18 cellular contexts compared by ENCODE assay signal in the genomic region with DNA sequence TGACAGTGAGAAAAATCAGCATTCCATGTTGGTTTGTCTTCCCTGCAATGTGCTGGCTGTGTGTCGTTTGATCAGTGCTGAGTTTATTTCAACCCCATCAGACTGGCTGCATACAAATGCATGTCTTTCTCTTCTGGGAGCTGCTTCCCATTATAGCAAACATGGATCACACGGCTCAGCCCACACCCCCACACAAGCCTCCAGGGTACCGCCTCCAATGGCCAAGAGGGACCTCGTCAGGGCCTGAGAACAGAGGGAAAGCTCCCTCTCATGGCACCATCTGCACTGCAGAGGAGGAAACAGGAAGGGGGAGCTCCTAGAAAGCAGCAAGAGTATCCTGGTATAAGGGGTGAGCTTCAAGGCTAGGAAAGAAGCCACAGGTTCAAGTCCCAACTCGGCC.
DNase-seq lines count a peak whose midpoint lies in the region; ATAC-seq and TF ChIP-seq lines count a peak whose summit lies in the region.
"Had no signal": no experiment of that assay in that cellular context is flagged by ENCODE, and none has a peak within 500 bp of the region (broad histone marks: within the 10 kb centered on the region; RNA-seq: fewer than 3 reads in every experiment).

No MANE protein-coding gene starts in this region.

- peak overlapping the region in 1 of 10 donors; percentile 0 for H3K27ac ChIP-seq in heart right ventricle
- H3K27ac ChIP-seq: C4-2B, SK-N-MC had no signal

- no peaks in the 10 kb centered on the region for H3K27me3 ChIP-seq in heart right ventricle

- ATAC-seq in heart right ventricle (peak in 7 of 8 donors; percentile 48 to 89 (median 66)), GM19328 (IDR thresholded peaks at IDR 0.05; ENCODE audit: unreplicated experiment) (no peak)
- ATAC-seq: K562, PC-3 had no signal

- DNase-seq in heart right ventricle (peak in 1 of 2 donors; percentile 29), cardiac septum (ENCODE audit: low spot score) (no peak), ecto neural progenitor cell (ENCODE audit: low spot score) (peak; percentile 48), iPS-NIHi7 (ENCODE audit: extremely low spot score) (peak; percentile 64), NCI-H774 (lab: John Stamatoyannopoulos, UW) (no peak), AML-193 (lab: John Stamatoyannopoulos, UW) (no peak), KBM-7 (no peak)
- DNase-seq: 8988T, COR-L47, DMS153, HFFc6, NCI-H146, NCI-H446, PC-3 had no signal

- H3K4me1 ChIP-seq in heart right ventricle, result peaks cover 0 to 57% (median 13%) of the 10 kb centered on the region in 9 donors

- peaks cover 0 to 1% (median 0%) of the 10 kb centered on the region in 9 donors for H3K36me3 ChIP-seq in heart right ventricle

- H3K9me3 ChIP-seq in heart right ventricle, result peaks cover 0 to 19% (median 5%) of the 10 kb centered on the region in 11 donors

- WGBS in heart right ventricle, 2 donors, result 63 to 65% methylated on average over 5 of the region's 5 CpGs

- in situ Hi-C loops in KBM-7 (cut with MboI; ENCODE audit: low pct_unique_long_range_greater_than_20kb, low sequenced_read_pairs), result no loop called here

- intact Hi-C loops in heart right ventricle (cut with DNase I) (loop anchor here in 1 of 10 donors (10.0 kb wide), 1 partner anchor 101 kb away; no protein-coding TSS in a partner anchor), cardiac septum (cut with DNase I) (no loop called here)

- no peak overlapping the region for H3K4me3 ChIP-seq in heart right ventricle
- H3K4me3 ChIP-seq: K562, SK-N-MC had no signal

- peak in 4 of 9 donors; percentile 12 to 44 (median 14) for TF ChIP-seq CTCF in heart right ventricle (IDR thresholded peaks at IDR 0.05)

Comparison
In these comparisons a context has a peak if more than half of its experiments do, and no peak if none do; other contexts are left out.
1. DNase-seq: peak in ecto neural progenitor cell (single experiment) and iPS-NIHi7 (single experiment); none in cardiac septum (single experiment), NCI-H774 (single experiment), AML-193 (0 of 2) and KBM-7 (single experiment).